Comparison of ENCODE assay signal across 8 cellular contexts in the genomic region with DNA sequence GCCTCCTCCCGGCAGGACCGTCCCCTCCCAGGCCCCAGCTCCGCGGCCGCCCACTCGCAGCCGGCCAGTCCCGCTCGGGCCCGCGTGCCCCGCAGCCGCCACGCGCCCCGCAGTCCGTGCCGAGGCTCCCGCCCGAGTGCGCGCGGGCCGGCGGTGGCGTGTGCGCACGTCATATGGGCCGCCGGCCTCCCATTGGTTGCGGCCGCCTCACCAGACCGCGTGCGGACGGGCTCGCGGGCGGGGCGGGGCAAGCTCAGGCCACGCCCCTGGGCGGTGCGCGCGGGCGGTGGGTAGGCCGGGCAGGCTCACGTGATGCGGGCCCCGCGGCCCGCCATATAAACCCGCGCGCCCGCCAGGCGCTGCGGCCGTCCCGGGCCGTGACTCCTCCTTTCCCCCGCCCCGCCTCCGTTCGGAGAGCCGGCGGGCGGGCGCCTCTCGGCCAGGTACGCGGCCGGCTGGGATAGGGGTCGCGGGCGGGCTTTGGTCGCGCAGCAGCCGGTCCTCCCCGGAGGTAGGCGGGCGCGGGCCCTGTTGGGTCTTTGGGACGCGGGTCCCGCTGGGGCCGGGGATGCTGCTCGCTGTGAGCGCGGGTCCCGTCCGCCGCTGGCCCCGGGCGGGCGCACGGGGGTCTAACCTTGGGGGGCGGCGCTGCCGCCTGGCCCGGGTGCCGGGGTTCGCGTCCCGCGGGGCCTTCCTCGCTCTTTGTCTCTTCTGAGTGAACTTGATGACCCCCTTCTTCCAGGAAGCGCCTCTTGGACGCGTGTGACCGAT. TPM values are rescaled to one million over a fixed set of nuclear protein-coding genes. Genes with fewer than 3 reads are reported as not detected.
A peak's percentile ranks its signal among the peaks of the same experiment; 100 is the strongest.
DNase-seq lines count a peak whose midpoint lies in the region; ATAC-seq and TF ChIP-seq lines count a peak whose summit lies in the region.

A gene (plus strand): TSS at position 362 of the 771 bp plus-strand sequence. CDS start 408 bp downstream, at position 770.

- H3K4me3 ChIP-seq in choroid plexus epithelial cell (ENCODE audit: low read depth, low read length): peak within 1 kb of the TSS; percentile 72

- intact Hi-C loops in left colon (cut with DNase I, micrococcal nuclease): loop anchor here in 1 of 2 donors (10.0 kb wide), 1 partner anchor 103 kb away; no protein-coding TSS in a partner anchor

- ATAC-seq in HG03378 (IDR thresholded peaks at IDR 0.05; ENCODE audit: unreplicated experiment) (peak; percentile 36), left colon (peak; percentile 78)

- peak; percentile 97 for DNase-seq in Ammon's horn (ENCODE audit: low spot score)
- peak; percentile 90 for DNase-seq in NCI-H460 (ENCODE audit: extremely low read depth, low read depth)
- peak; percentile 87 to 88 for DNase-seq in activated CD4-positive, alpha-beta T cell treated with anti-CD3 and anti-CD28 coated beads for 4 hours
- DNase-seq in choroid plexus epithelial cell (ENCODE audit: low read depth): peak; percentile 95
- DNase-seq in left colon: peak; percentile 86 to 91
- peak; percentile 91 for DNase-seq in stimulated activated CD4-positive, alpha-beta T cell treated with anti-CD3 and anti-CD28 coated beads, Interleukin-2, amount 100 ng/mL, for 4 hours (ENCODE audit: low read depth)

- TF ChIP-seq POLR2A in GM19099 (IDR thresholded peaks at IDR 0.05; ENCODE audit: extremely low read depth, insufficient read length, low read depth): peak; percentile 98

- no peak for TF ChIP-seq CTCF in choroid plexus epithelial cell (conservative IDR thresholded peaks at IDR 0.05; ENCODE audit: low read depth, low read length)

RNA-seq across cellular contexts. Expression of the gene that starts here (rescaled TPM):
- total RNA-seq in NCI-H460 (2014; rRNA removed; shearing (Covaris generic)): 19.0 TPM in 2 replicates
- polyA plus RNA-seq in NCI-H460 (2014; cell fraction: nucleus; rRNA removed): 168 and 220 TPM in 2 replicates
- total RNA-seq in left colon: 100 to 1,000 TPM in 1 of 2 donors, 10 to 100 TPM in 1; 73.3 to 148 TPM

Comparison
In these comparisons a context has a peak if more than half of its experiments do, and no peak if none do; other contexts are left out.
1. Peak in every context shown above with its lines: DNase-seq, ATAC-seq and H3K4me3 ChIP-seq.